Comparison of ENCODE assay signal across 8 cellular contexts in genomic region chr11:46537851-46538295, GRCh38.
DNase-seq lines count a peak whose midpoint lies in the region; ATAC-seq lines count a peak whose summit lies in the region.

No MANE protein-coding gene starts in this region.

- peak; percentile 83 for DNase-seq in DMS 273 (lab: John Stamatoyannopoulos, UW; ENCODE audit: unreplicated experiment)
- peak; percentile 78 to 82 for DNase-seq in NCI-H446 (lab: John Stamatoyannopoulos, UW)
- DNase-seq in cerebellar nuclear complex (lab: John Stamatoyannopoulos, UW): peak; percentile 60 to 91
- DNase-seq in kidney tubule cell (ENCODE audit: low spot score): peak; percentile 80
- DNase-seq in stimulated activated CD4-positive, alpha-beta T cell treated with anti-CD3 and anti-CD28 coated beads, Interleukin-4, amount 100 ng/mL, for 24 hours: peak; percentile 73

- ATAC-seq in HG03039 (IDR thresholded peaks at IDR 0.05; ENCODE audit: unreplicated experiment) (peak; percentile 56), GM21737 (IDR thresholded peaks at IDR 0.05; ENCODE audit: unreplicated experiment) (no peak)
- ATAC-seq in activated CD4-positive, CD25-positive, alpha-beta regulatory T cell treated with anti-CD3 and anti-CD28 coated beads, Interleukin-2, amount 50 U/mL, for 24 hours: peak; percentile 68 to 89
